In genomic region chr11:126478466-126478865, GRCh38 we compare ENCODE assay signal across 18 cellular contexts.
DNase-seq lines count a peak whose midpoint lies in the region; ATAC-seq and TF ChIP-seq lines count a peak whose summit lies in the region.
"Had no signal": no experiment of that assay in that cellular context is flagged by ENCODE, and none has a peak within 500 bp of the region (broad histone marks: within the 10 kb centered on the region; RNA-seq: fewer than 3 reads in every experiment).

No MANE protein-coding gene starts in this region.

- H3K4me3 Mint-ChIP-seq in natural killer cell treated with Interleukin-12 subunit alpha and Interleukin-12 subunit beta and Interleukin-15 and Interleukin-18, amount 100 ng/mL, for 72 hours: peak overlapping the region; percentile 0
- H3K4me3 Mint-ChIP-seq in natural killer cell: no peak overlapping the region
- H3K4me3 Mint-ChIP-seq in activated T-helper 17 cell treated with anti-CD3 and anti-CD28 coated beads, Interleukin-2, amount 50 U/mL, for 72 hours: peak overlapping the region; percentile 4
- peak overlapping the region in 1 of 5 donors; percentile 33 for H3K4me3 Mint-ChIP-seq in immature natural killer cell

- no peak for ATAC-seq in natural killer cell treated with Interleukin-12 subunit alpha and Interleukin-12 subunit beta and Interleukin-15 and Interleukin-18, amount 100 ng/mL, for 72 hours
- no peak for ATAC-seq in natural killer cell
- ATAC-seq in activated T-helper 17 cell treated with anti-CD3 and anti-CD28 coated beads, Interleukin-2, amount 50 U/mL, for 72 hours (replicated peaks): no peak
- ATAC-seq: A549 had no signal

- peaks cover 0 to 2% of the 10 kb centered on the region in 2 donors for H3K27me3 Mint-ChIP-seq in natural killer cell treated with Interleukin-12 subunit alpha and Interleukin-12 subunit beta and Interleukin-15 and Interleukin-18, amount 100 ng/mL, for 72 hours
- peaks cover 0 to 3% of the 10 kb centered on the region in 2 donors for H3K27me3 Mint-ChIP-seq in natural killer cell (ENCODE audit: low read depth in 2 of 2)
- no peaks in the 10 kb centered on the region for H3K27me3 Mint-ChIP-seq in activated T-helper 17 cell treated with anti-CD3 and anti-CD28 coated beads, Interleukin-2, amount 50 U/mL, for 72 hours
- H3K27me3 Mint-ChIP-seq in immature natural killer cell (ENCODE audit: low read depth in 3 of 3): peaks cover 3 to 15% (median 3%) of the 10 kb centered on the region in 3 donors

- TF ChIP-seq EP300 in sigmoid colon (IDR thresholded peaks at IDR 0.05): no peak

- H3K36me3 ChIP-seq in sigmoid colon: no peaks in the 10 kb centered on the region
- H3K36me3 ChIP-seq: Peyer's patch, SJSA1 had no signal

- TF ChIP-seq CTCF in natural killer cell (IDR thresholded peaks at IDR 0.05) (no peak), sigmoid colon (IDR thresholded peaks at IDR 0.05) (no peak)

- no peak for TF ChIP-seq POLR2A in sigmoid colon (IDR thresholded peaks at IDR 0.05)

- DNase-seq in natural killer cell treated with Interleukin-12 subunit alpha and Interleukin-12 subunit beta and Interleukin-15 and Interleukin-18, amount 100 ng/mL, for 72 hours (ENCODE audit: low spot score): no peak
- no peak for DNase-seq in natural killer cell
- DNase-seq in immature natural killer cell: no peak
- DNase-seq in stimulated activated CD4-positive, alpha-beta T cell treated with anti-CD3 and anti-CD28 coated beads, Interleukin-2, amount 100 ng/mL, for 48 hours: no peak
- no peak for DNase-seq in NCI-H1048 (lab: John Stamatoyannopoulos, UW)
- DNase-seq in DMS53 treated with DMSO at 0.1 percent for 48 hours (lab: John Stamatoyannopoulos, UW; ENCODE audit: unreplicated experiment): no peak
- DNase-seq in sigmoid colon: no peak
- DNase-seq: C1 segment of cervical spinal cord; GM23248; HCEC 1CT; NCI-H1105 treated with DMSO at 0.1 percent for 48 hours; NCI-H1694; NCI-H2081 treated with DMSO at 0.1 percent for 48 hours; NK-92 treated with Interleukin-12 subunit alpha and Interleukin-12 subunit beta, amount 100 ng/mL, for 24 hours; Peyer's patch had no signal

- no peaks in the 10 kb centered on the region for H3K9me3 ChIP-seq in sigmoid colon
- H3K9me3 ChIP-seq: A549, Peyer's patch, SJSA1 had no signal

- no peak overlapping the region for H3K27ac ChIP-seq in sigmoid colon
- H3K27ac ChIP-seq: A549, GM23248, Peyer's patch, SJSA1 had no signal

- 85 to 92% methylated on average over 5 of the region's 5 CpGs for WGBS in sigmoid colon, 2 donors

- no peaks in the 10 kb centered on the region for H3K27me3 ChIP-seq in sigmoid colon
- H3K27me3 ChIP-seq: Peyer's patch, SJSA1 had no signal

- H3K4me3 ChIP-seq in sigmoid colon: no peak overlapping the region
- H3K4me3 ChIP-seq: A549, GM23248, Peyer's patch, SJSA1 had no signal

- peak overlapping the region in 1 of 2 donors; percentile 29 for H3K27ac Mint-ChIP-seq in natural killer cell treated with Interleukin-12 subunit alpha and Interleukin-12 subunit beta and Interleukin-15 and Interleukin-18, amount 100 ng/mL, for 72 hours
- H3K27ac Mint-ChIP-seq in natural killer cell (no peak overlapping the region), immature natural killer cell (peak overlapping the region in 4 of 6 donors; percentile 14 to 57 (median 40))
- peak overlapping the region; percentile 60 for H3K27ac Mint-ChIP-seq in activated T-helper 17 cell treated with anti-CD3 and anti-CD28 coated beads, Interleukin-2, amount 50 U/mL, for 72 hours

- H3K36me3 Mint-ChIP-seq in natural killer cell treated with Interleukin-12 subunit alpha and Interleukin-12 subunit beta and Interleukin-15 and Interleukin-18, amount 100 ng/mL, for 72 hours: no peaks in the 10 kb centered on the region
- H3K36me3 Mint-ChIP-seq in natural killer cell: no peaks in the 10 kb centered on the region
- H3K36me3 Mint-ChIP-seq in activated T-helper 17 cell treated with anti-CD3 and anti-CD28 coated beads, Interleukin-2, amount 50 U/mL, for 72 hours (ENCODE audit: low read depth): no peaks in the 10 kb centered on the region
- H3K36me3 Mint-ChIP-seq in immature natural killer cell: no peaks in the 10 kb centered on the region

- intact Hi-C loops in natural killer cell (cut with micrococcal nuclease) (no loop called here), sigmoid colon (cut with DNase I) (no loop called here)

- peaks cover 0 to 7% (median 4%) of the 10 kb centered on the region in 4 donors for H3K4me1 ChIP-seq in sigmoid colon
- H3K4me1 ChIP-seq: A549 had no signal

- H3K9me3 Mint-ChIP-seq in natural killer cell treated with Interleukin-12 subunit alpha and Interleukin-12 subunit beta and Interleukin-15 and Interleukin-18, amount 100 ng/mL, for 72 hours: no peaks in the 10 kb centered on the region
- H3K9me3 Mint-ChIP-seq in natural killer cell (no peaks in the 10 kb centered on the region), immature natural killer cell (no peaks in the 10 kb centered on the region)
- H3K9me3 Mint-ChIP-seq in activated T-helper 17 cell treated with anti-CD3 and anti-CD28 coated beads, Interleukin-2, amount 50 U/mL, for 72 hours: no peaks in the 10 kb centered on the region

- peaks cover 16 to 19% of the 10 kb centered on the region in 2 donors for H3K4me1 Mint-ChIP-seq in natural killer cell treated with Interleukin-12 subunit alpha and Interleukin-12 subunit beta and Interleukin-15 and Interleukin-18, amount 100 ng/mL, for 72 hours (ENCODE audit: low read depth in 2 of 2)
- peaks cover 11 to 18% of the 10 kb centered on the region in 2 donors for H3K4me1 Mint-ChIP-seq in natural killer cell
- no peaks in the 10 kb centered on the region for H3K4me1 Mint-ChIP-seq in activated T-helper 17 cell treated with anti-CD3 and anti-CD28 coated beads, Interleukin-2, amount 50 U/mL, for 72 hours
- peaks cover 7 to 8% of the 10 kb centered on the region in 2 donors for H3K4me1 Mint-ChIP-seq in immature natural killer cell

Comparison
In these comparisons a context has a peak if more than half of its experiments do, and no peak if none do; other contexts are left out.
1. H3K27ac Mint-ChIP-seq: peak in activated T-helper 17 cell treated with anti-CD3 and anti-CD28 coated beads, Interleukin-2, amount 50 U/mL, for 72 hours (single experiment) and immature natural killer cell (4 of 6); none in natural killer cell (0 of 2).